Comparison of ENCODE assay signal across 14 cellular contexts in the genomic region with DNA sequence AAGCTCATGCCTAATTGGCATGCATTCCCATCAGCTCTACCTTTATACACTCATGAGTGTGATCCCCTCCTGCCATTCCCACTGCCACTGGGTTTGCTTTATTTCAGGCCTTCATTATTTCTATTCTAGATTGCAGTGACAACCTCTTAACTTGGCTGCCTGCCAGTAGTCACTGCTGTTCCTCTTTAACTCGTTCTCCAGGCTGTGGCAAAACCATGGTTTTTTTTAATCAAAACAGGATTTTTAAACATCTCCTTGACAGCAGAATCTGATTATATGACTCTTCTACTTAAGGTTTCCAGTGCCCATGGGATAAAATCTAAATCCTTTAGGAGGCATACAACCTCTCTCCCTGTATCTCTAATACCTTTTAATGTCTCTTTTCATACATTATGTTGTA.
DNase-seq lines count a peak whose midpoint lies in the region; ATAC-seq and TF ChIP-seq lines count a peak whose summit lies in the region.
"Had no signal": no experiment of that assay in that cellular context is flagged by ENCODE, and none has a peak within 500 bp of the region (broad histone marks: within the 10 kb centered on the region; RNA-seq: fewer than 3 reads in every experiment).

No MANE protein-coding gene starts in this region.

- peak; percentile 3 for DNase-seq in NCI-H2227 (lab: John Stamatoyannopoulos, UW; ENCODE audit: unreplicated experiment)
- DNase-seq in NCI-H2227 treated with DMSO at 0.1 percent for 48 hours (lab: John Stamatoyannopoulos, UW) = no peak
- peak; percentile 19 for DNase-seq in NCI-H748 treated with DMSO at 0.1 percent for 48 hours (lab: John Stamatoyannopoulos, UW)
- DNase-seq in body of pancreas = peak in 3 of 4 donors; percentile 4 to 35 (median 32)
- peak; percentile 22 for DNase-seq in renal cortical epithelial cell (ENCODE audit: low read depth)
- DNase-seq in NCI-H1436 (lab: John Stamatoyannopoulos, UW) = no peak
- no peak for DNase-seq in left ventricle myocardium superior
- DNase-seq: activated CD8-positive, alpha-beta T cell treated with anti-CD3 and anti-CD28 coated beads, Interleukin-2, amount 10 ng/mL, durations not matched to agents 7 days and 5 days; effector CD4-positive, alpha-beta T cell; foreskin keratinocyte; spleen had no signal

- no peak overlapping the region for H3K27ac ChIP-seq in body of pancreas
- H3K27ac ChIP-seq: ascending aorta, foreskin keratinocyte, spleen had no signal

- ATAC-seq in body of pancreas (no peak), GM21619 (IDR thresholded peaks at IDR 0.05; ENCODE audit: unreplicated experiment) (no peak), left ventricle myocardium superior (no peak)
- ATAC-seq: activated CD8-positive, alpha-beta T cell treated with anti-CD3 and anti-CD28 coated beads, Interleukin-2, amount 10 ng/mL, durations not matched to agents 7 days and 5 days; foreskin keratinocyte; HCT116 had no signal

- H3K4me3 ChIP-seq in body of pancreas = no peak overlapping the region
- H3K4me3 ChIP-seq: ascending aorta, spleen had no signal

- no peak for TF ChIP-seq CTCF in body of pancreas (IDR thresholded peaks at IDR 0.05)

- H3K27me3 ChIP-seq in body of pancreas = no peaks in the 10 kb centered on the region
- H3K27me3 ChIP-seq: ascending aorta, foreskin keratinocyte, spleen had no signal

- no peaks in the 10 kb centered on the region for H3K4me1 ChIP-seq in body of pancreas
- H3K4me1 ChIP-seq: ascending aorta, foreskin keratinocyte, spleen had no signal

- intact Hi-C loops in body of pancreas (cut with DNase I) = no loop called here
- intact Hi-C loops in left ventricle myocardium superior (cut with micrococcal nuclease) = no loop called here

- no peak for TF ChIP-seq POLR2A in body of pancreas (IDR thresholded peaks at IDR 0.05)

- H3K36me3 ChIP-seq in body of pancreas (replicated peaks in 1 of 2; ENCODE audit: insufficient read depth in 1 of 2, low read depth in 2 of 2) = no peaks in the 10 kb centered on the region
- H3K36me3 ChIP-seq: ascending aorta, spleen had no signal

- 0 to 3% methylated on average over 1 of the region's 1 CpG for WGBS in body of pancreas, 2 donors

- no peaks in the 10 kb centered on the region for H3K9me3 ChIP-seq in body of pancreas
- H3K9me3 ChIP-seq: ascending aorta, spleen had no signal

Comparison
In these comparisons a context has a peak if more than half of its experiments do, and no peak if none do; other contexts are left out.
1. DNase-seq: peak in NCI-H2227 (single experiment), NCI-H748 treated with DMSO at 0.1 percent for 48 hours (single experiment), body of pancreas (3 of 4) and renal cortical epithelial cell (single experiment); none in NCI-H2227 treated with DMSO at 0.1 percent for 48 hours (single experiment), NCI-H1436 (single experiment) and left ventricle myocardium superior (single experiment).